In genomic region chr2:238172439-238172838, GRCh38 we compare ENCODE assay signal across 14 cellular contexts. TPM values are rescaled to one million over a fixed set of nuclear protein-coding genes. Genes with fewer than 3 reads are reported as not detected.
"Had no signal": no experiment of that assay in that cellular context is flagged by ENCODE, and none has a peak within 500 bp of the region (broad histone marks: within the 10 kb centered on the region; RNA-seq: fewer than 3 reads in every experiment).

No MANE protein-coding gene starts in this region.

- ATAC-seq: activated CD4-positive, CD25-positive, alpha-beta regulatory T cell treated with anti-CD3 and anti-CD28 coated beads, Interleukin-2, amount 50 U/mL, for 24 hours; heart left ventricle; left lobe of liver; stimulated activated naive CD8-positive, alpha-beta T cell treated with anti-CD3 and anti-CD28 coated beads, Interleukin-15, amount 100 ng/mL, for 72 hours had no signal

- H3K4me3 ChIP-seq: heart left ventricle, testis had no signal

- H3K27ac ChIP-seq: heart left ventricle, testis had no signal

- H3K27me3 Mint-ChIP-seq: activated naive CD8-positive, alpha-beta T cell treated with anti-CD3 and anti-CD28 coated beads, Interleukin-2, amount 10 ng/mL, durations not matched to agents 7 days and 5 days; stimulated activated naive CD8-positive, alpha-beta T cell treated with anti-CD3 and anti-CD28 coated beads, Interleukin-15, amount 100 ng/mL, for 72 hours had no signal

- H3K9me3 ChIP-seq: heart left ventricle, testis had no signal

- H3K27me3 ChIP-seq: heart left ventricle, testis had no signal

- H3K9me3 Mint-ChIP-seq: activated naive CD8-positive, alpha-beta T cell treated with anti-CD3 and anti-CD28 coated beads, Interleukin-2, amount 10 ng/mL, durations not matched to agents 7 days and 5 days; activated T-helper 1 cell treated with anti-CD3 and anti-CD28 coated beads, Interleukin-12 subunit alpha, Interleukin-12 subunit beta, Interleukin-2, Interleukin-4 antibody, amounts not matched to agents 30 ng/mL and 10 ng/mL and 1 ng/mL, durations not matched to agents 14 hours and 24 hours and 36 hours; stimulated activated naive CD8-positive, alpha-beta T cell treated with anti-CD3 and anti-CD28 coated beads, Interleukin-15, amount 100 ng/mL, for 72 hours had no signal

- H3K27ac Mint-ChIP-seq: activated naive CD8-positive, alpha-beta T cell treated with anti-CD3 and anti-CD28 coated beads, Interleukin-2, amount 10 ng/mL, durations not matched to agents 7 days and 5 days; activated T-helper 1 cell treated with anti-CD3 and anti-CD28 coated beads, Interleukin-12 subunit alpha, Interleukin-12 subunit beta, Interleukin-2, Interleukin-4 antibody, amounts not matched to agents 30 ng/mL and 10 ng/mL and 1 ng/mL, durations not matched to agents 14 hours and 24 hours and 36 hours had no signal

- DNase-seq: activated CD4-positive, alpha-beta T cell treated with anti-CD3 and anti-CD28 coated beads, Interleukin-2, amount 50 U/mL, for 4 hours; activated CD8-positive, alpha-beta memory T cell treated with anti-CD3 and anti-CD28 coated beads, Interleukin-2, amount 50 U/mL, for 4 hours; activated naive CD8-positive, alpha-beta T cell treated with anti-CD3 and anti-CD28 coated beads, Interleukin-2, amount 10 ng/mL, durations not matched to agents 7 days and 5 days; mesendoderm; retina; stimulated activated CD4-positive, alpha-beta T cell treated with anti-CD3 and anti-CD28 coated beads, Interleukin-15, amount 100 ng/mL, for 24 hours; stimulated activated CD4-positive, alpha-beta T cell treated with anti-CD3 and anti-CD28 coated beads, Interleukin-4, amount 100 ng/mL, for 24 hours; stimulated activated naive CD8-positive, alpha-beta T cell treated with anti-CD3 and anti-CD28 coated beads, Interleukin-15, amount 100 ng/mL, for 72 hours; testis had no signal

- H3K4me3 Mint-ChIP-seq: activated naive CD8-positive, alpha-beta T cell treated with anti-CD3 and anti-CD28 coated beads, Interleukin-2, amount 10 ng/mL, durations not matched to agents 7 days and 5 days; activated T-helper 1 cell treated with anti-CD3 and anti-CD28 coated beads, Interleukin-12 subunit alpha, Interleukin-12 subunit beta, Interleukin-2, Interleukin-4 antibody, amounts not matched to agents 30 ng/mL and 10 ng/mL and 1 ng/mL, durations not matched to agents 14 hours and 24 hours and 36 hours; stimulated activated naive CD8-positive, alpha-beta T cell treated with anti-CD3 and anti-CD28 coated beads, Interleukin-15, amount 100 ng/mL, for 72 hours had no signal

RNA-seq across cellular contexts. Expression of gene ERFE, which starts 13.7 kb away (rescaled TPM):
- total RNA-seq: activated T-helper 1 cell treated with anti-CD3 and anti-CD28 coated beads, Interleukin-12 subunit alpha, Interleukin-12 subunit beta, Interleukin-2, Interleukin-4 antibody, amounts not matched to agents 30 ng/mL and 10 ng/mL and 1 ng/mL, durations not matched to agents 14 hours and 24 hours and 36 hours; left lobe of liver had no signal
- polyA plus RNA-seq: neural cell had no signal

RNA-seq across cellular contexts. Expression of gene KLHL30, which starts 34.0 kb away (rescaled TPM):
- total RNA-seq: activated naive CD8-positive, alpha-beta T cell treated with anti-CD3 and anti-CD28 coated beads, Interleukin-2, amount 10 ng/mL, durations not matched to agents 7 days and 5 days; activated T-helper 1 cell treated with anti-CD3 and anti-CD28 coated beads, Interleukin-12 subunit alpha, Interleukin-12 subunit beta, Interleukin-2, Interleukin-4 antibody, amounts not matched to agents 30 ng/mL and 10 ng/mL and 1 ng/mL, durations not matched to agents 14 hours and 24 hours and 36 hours had no signal
- polyA plus RNA-seq: neural cell had no signal
